ENCODE assay signal across 12 cellular contexts in the genomic region with DNA sequence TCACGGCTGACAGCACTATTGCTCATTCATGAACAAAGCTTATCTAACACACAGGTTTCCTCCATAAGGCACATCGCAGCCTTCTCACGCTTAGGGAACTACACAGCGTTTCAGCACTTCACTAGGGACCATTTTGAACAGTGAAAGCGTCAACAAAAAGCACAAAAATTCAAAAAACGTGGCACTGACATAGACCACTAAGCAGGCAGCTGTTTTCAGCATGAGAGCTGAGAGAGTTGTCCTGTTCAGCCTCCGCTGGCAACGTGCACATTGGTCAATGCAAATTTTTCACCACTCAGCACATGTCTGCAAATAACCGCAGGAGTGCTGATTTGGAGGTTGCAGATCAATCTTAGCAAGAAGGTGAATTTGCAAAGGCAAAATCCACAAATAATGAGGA.
"Had no signal": no experiment of that assay in that cellular context is flagged by ENCODE, and none has a peak within 500 bp of the region (broad histone marks: within the 10 kb centered on the region; RNA-seq: fewer than 3 reads in every experiment).

No MANE protein-coding gene starts in this region.

- H3K36me3 Mint-ChIP-seq: activated naive CD4-positive, alpha-beta T cell treated with anti-CD3 and anti-CD28 coated beads, Interleukin-2, amount 50 U/mL, for 24 hours had no signal

- DNase-seq: activated CD4-positive, CD25-positive, alpha-beta regulatory T cell; cerebellar nuclear complex; foreskin melanocyte; nephron progenitor cell; psoas muscle; stimulated activated CD4-positive, alpha-beta T cell treated with anti-CD3 and anti-CD28 coated beads, Interleukin-2, amount 100 ng/mL, for 48 hours had no signal

- H3K4me1 ChIP-seq: body of pancreas, psoas muscle had no signal

- H3K27ac ChIP-seq: body of pancreas, psoas muscle, thoracic aorta had no signal

- ATAC-seq: body of pancreas, psoas muscle had no signal

- H3K9me3 ChIP-seq: body of pancreas, psoas muscle, thoracic aorta had no signal

- H3K4me3 ChIP-seq: body of pancreas, dorsolateral prefrontal cortex, psoas muscle, thoracic aorta had no signal

- H3K4me1 Mint-ChIP-seq: activated naive CD4-positive, alpha-beta T cell treated with anti-CD3 and anti-CD28 coated beads, Interleukin-2, amount 50 U/mL, for 24 hours had no signal

- H3K27ac Mint-ChIP-seq: activated naive CD4-positive, alpha-beta T cell treated with anti-CD3 and anti-CD28 coated beads, Interleukin-2, amount 50 U/mL, for 24 hours; stimulated activated naive CD8-positive, alpha-beta T cell treated with anti-CD3 and anti-CD28 coated beads, Interleukin-15, Interleukin-2, amounts not matched to agents 100 ng/mL and 50 ng/mL, for 24 hours; T-helper 1 cell treated with Interleukin-12 subunit alpha and Interleukin-12 subunit beta and Interleukin-4 antibody, amounts not matched to agents 30 μg/mL and 1 μg/mL, for 36 hours had no signal

- H3K27me3 ChIP-seq: body of pancreas, dorsolateral prefrontal cortex had no signal

- H3K9me3 Mint-ChIP-seq: activated naive CD4-positive, alpha-beta T cell treated with anti-CD3 and anti-CD28 coated beads, Interleukin-2, amount 50 U/mL, for 24 hours; stimulated activated naive CD8-positive, alpha-beta T cell treated with anti-CD3 and anti-CD28 coated beads, Interleukin-15, Interleukin-2, amounts not matched to agents 100 ng/mL and 50 ng/mL, for 24 hours; T-helper 1 cell treated with Interleukin-12 subunit alpha and Interleukin-12 subunit beta and Interleukin-4 antibody, amounts not matched to agents 30 μg/mL and 1 μg/mL, for 36 hours had no signal

- H3K4me3 Mint-ChIP-seq: activated naive CD4-positive, alpha-beta T cell treated with anti-CD3 and anti-CD28 coated beads, Interleukin-2, amount 50 U/mL, for 24 hours; nephron progenitor cell; stimulated activated naive CD8-positive, alpha-beta T cell treated with anti-CD3 and anti-CD28 coated beads, Interleukin-15, Interleukin-2, amounts not matched to agents 100 ng/mL and 50 ng/mL, for 24 hours; T-helper 1 cell treated with Interleukin-12 subunit alpha and Interleukin-12 subunit beta and Interleukin-4 antibody, amounts not matched to agents 30 μg/mL and 1 μg/mL, for 36 hours had no signal
